Comparison of ENCODE assay signal across 11 cellular contexts in genomic region chr4:11367371-11367770, GRCh38.
DNase-seq lines count a peak whose midpoint lies in the region; ATAC-seq and TF ChIP-seq lines count a peak whose summit lies in the region.
"Had no signal": no experiment of that assay in that cellular context is flagged by ENCODE, and none has a peak within 500 bp of the region (broad histone marks: within the 10 kb centered on the region; RNA-seq: fewer than 3 reads in every experiment).

No MANE protein-coding gene starts in this region.

- H3K4me1 ChIP-seq in colonic mucosa (no peaks in the 10 kb centered on the region), tibial nerve (peaks cover 0 to 29% (median 0%) of the 10 kb centered on the region in 4 donors)

- intact Hi-C loops in colonic mucosa (cut with DNase I), result no loop called here

- TF ChIP-seq EP300 in tibial nerve (IDR thresholded peaks at IDR 0.05), result peak in 1 of 2 donors; percentile 88

- 9% methylated on average over 4 of the region's 4 CpGs for WGBS in tibial nerve, 2 donors

- TF ChIP-seq CTCF in colonic mucosa (IDR thresholded peaks at IDR 0.05) (no peak), tibial nerve (IDR thresholded peaks at IDR 0.05) (no peak)

- no peak overlapping the region for H3K4me3 Mint-ChIP-seq in activated CD4-positive, alpha-beta T cell treated with anti-CD3 and anti-CD28 coated beads, Interleukin-2, amount 10 ng/mL, durations not matched to agents 7 days and 5 days
- H3K4me3 Mint-ChIP-seq: activated B cell treated with CpG ODN at 0.5 μM for 24 hours; activated naive CD8-positive, alpha-beta T cell treated with anti-CD3 and anti-CD28 coated beads, Interleukin-2, amount 50 U/mL, for 24 hours had no signal

- no peaks in the 10 kb centered on the region for H3K9me3 ChIP-seq in colonic mucosa
- peaks cover 0 to 7% (median 0%) of the 10 kb centered on the region in 4 donors for H3K9me3 ChIP-seq in tibial nerve
- H3K9me3 ChIP-seq: thoracic aorta had no signal

- no peaks in the 10 kb centered on the region for H3K36me3 ChIP-seq in colonic mucosa
- no peaks in the 10 kb centered on the region for H3K36me3 ChIP-seq in tibial nerve
- H3K36me3 ChIP-seq: thoracic aorta had no signal

- no peaks in the 10 kb centered on the region for H3K4me1 Mint-ChIP-seq in activated CD4-positive, alpha-beta T cell treated with anti-CD3 and anti-CD28 coated beads, Interleukin-2, amount 10 ng/mL, durations not matched to agents 7 days and 5 days
- H3K4me1 Mint-ChIP-seq: activated B cell treated with CpG ODN at 0.5 μM for 24 hours; activated naive CD8-positive, alpha-beta T cell treated with anti-CD3 and anti-CD28 coated beads, Interleukin-2, amount 50 U/mL, for 24 hours had no signal

- POLR2A ChIA-PET in activated CD4-positive, alpha-beta T cell treated with anti-CD3 and anti-CD28 coated beads, Interleukin-2, amount 10 ng/mL, durations not matched to agents 7 days and 5 days (lab: Charles Lee), result no interaction called here

- no peak overlapping the region for H3K27ac Mint-ChIP-seq in activated CD4-positive, alpha-beta T cell treated with anti-CD3 and anti-CD28 coated beads, Interleukin-2, amount 10 ng/mL, durations not matched to agents 7 days and 5 days
- H3K27ac Mint-ChIP-seq: activated B cell treated with CpG ODN at 0.5 μM for 24 hours; activated naive CD8-positive, alpha-beta T cell treated with anti-CD3 and anti-CD28 coated beads, Interleukin-2, amount 50 U/mL, for 24 hours had no signal

- no peak overlapping the region for H3K4me3 ChIP-seq in colonic mucosa
- no peak overlapping the region for H3K4me3 ChIP-seq in tibial nerve
- H3K4me3 ChIP-seq: thoracic aorta had no signal

- H3K36me3 Mint-ChIP-seq in activated CD4-positive, alpha-beta T cell treated with anti-CD3 and anti-CD28 coated beads, Interleukin-2, amount 10 ng/mL, durations not matched to agents 7 days and 5 days (ENCODE audit: low read depth), result no peaks in the 10 kb centered on the region

- H3K27ac ChIP-seq in colonic mucosa (no peak overlapping the region), tibial nerve (peak overlapping the region in 2 of 4 donors; percentile 10 to 56)
- H3K27ac ChIP-seq: thoracic aorta had no signal

- no peak for TF ChIP-seq POLR2A in tibial nerve (IDR thresholded peaks at IDR 0.05)

- H3K27me3 ChIP-seq in colonic mucosa (no peaks in the 10 kb centered on the region), tibial nerve (no peaks in the 10 kb centered on the region)

- H3K27me3 Mint-ChIP-seq in activated CD4-positive, alpha-beta T cell treated with anti-CD3 and anti-CD28 coated beads, Interleukin-2, amount 10 ng/mL, durations not matched to agents 7 days and 5 days, result peaks cover 4% of the 10 kb centered on the region

- DNase-seq in NCI-H146 (lab: John Stamatoyannopoulos, UW) (peak; percentile 37), NCI-H146 treated with DMSO at 0.1 percent for 48 hours (lab: John Stamatoyannopoulos, UW; ENCODE audit: unreplicated experiment) (no peak), colonic mucosa (peak; percentile 19), lung microvascular endothelial cell (ENCODE audit: low read depth in 2 of 2) (peak; percentile 6 to 21), tibial nerve (ENCODE audit: low spot score in 2 of 2) (peak; percentile 91 to 96)
- no peak for DNase-seq in activated CD4-positive, alpha-beta T cell treated with anti-CD3 and anti-CD28 coated beads, Interleukin-2, amount 10 ng/mL, durations not matched to agents 7 days and 5 days
- DNase-seq: activated B cell treated with CpG ODN at 0.5 μM for 24 hours; activated naive CD8-positive, alpha-beta T cell treated with anti-CD3 and anti-CD28 coated beads, Interleukin-2, amount 50 U/mL, for 24 hours had no signal

- no peak for ATAC-seq in HG02938 (IDR thresholded peaks at IDR 0.05; ENCODE audit: unreplicated experiment)
- no peak for ATAC-seq in GM18519 (IDR thresholded peaks at IDR 0.05; ENCODE audit: low FRiP score, unreplicated experiment)
- ATAC-seq: activated naive CD8-positive, alpha-beta T cell treated with anti-CD3 and anti-CD28 coated beads, Interleukin-2, amount 50 U/mL, for 24 hours had no signal

- CTCF ChIA-PET in activated CD4-positive, alpha-beta T cell treated with anti-CD3 and anti-CD28 coated beads, Interleukin-2, amount 10 ng/mL, durations not matched to agents 7 days and 5 days (lab: Charles Lee), result no interaction called here

- H3K9ac ChIP-seq in colonic mucosa (ENCODE audit: low read depth in 2 of 2, low read length in 2 of 2), result no peak overlapping the region

- no peaks in the 10 kb centered on the region for H3K9me3 Mint-ChIP-seq in activated CD4-positive, alpha-beta T cell treated with anti-CD3 and anti-CD28 coated beads, Interleukin-2, amount 10 ng/mL, durations not matched to agents 7 days and 5 days
- H3K9me3 Mint-ChIP-seq: activated B cell treated with CpG ODN at 0.5 μM for 24 hours; activated naive CD8-positive, alpha-beta T cell treated with anti-CD3 and anti-CD28 coated beads, Interleukin-2, amount 50 U/mL, for 24 hours had no signal

Comparison
In these comparisons a context has a peak if more than half of its experiments do, and no peak if none do; other contexts are left out.
1. DNase-seq: peak in NCI-H146 (single experiment), colonic mucosa (single experiment), lung microvascular endothelial cell (2 of 2) and tibial nerve (2 of 2); none in NCI-H146 treated with DMSO at 0.1 percent for 48 hours (single experiment) and activated CD4-positive, alpha-beta T cell treated with anti-CD3 and anti-CD28 coated beads, Interleukin-2, amount 10 ng/mL, durations not matched to agents 7 days and 5 days (single experiment).